Comparison of ENCODE assay signal across 11 cellular contexts in the genomic region with DNA sequence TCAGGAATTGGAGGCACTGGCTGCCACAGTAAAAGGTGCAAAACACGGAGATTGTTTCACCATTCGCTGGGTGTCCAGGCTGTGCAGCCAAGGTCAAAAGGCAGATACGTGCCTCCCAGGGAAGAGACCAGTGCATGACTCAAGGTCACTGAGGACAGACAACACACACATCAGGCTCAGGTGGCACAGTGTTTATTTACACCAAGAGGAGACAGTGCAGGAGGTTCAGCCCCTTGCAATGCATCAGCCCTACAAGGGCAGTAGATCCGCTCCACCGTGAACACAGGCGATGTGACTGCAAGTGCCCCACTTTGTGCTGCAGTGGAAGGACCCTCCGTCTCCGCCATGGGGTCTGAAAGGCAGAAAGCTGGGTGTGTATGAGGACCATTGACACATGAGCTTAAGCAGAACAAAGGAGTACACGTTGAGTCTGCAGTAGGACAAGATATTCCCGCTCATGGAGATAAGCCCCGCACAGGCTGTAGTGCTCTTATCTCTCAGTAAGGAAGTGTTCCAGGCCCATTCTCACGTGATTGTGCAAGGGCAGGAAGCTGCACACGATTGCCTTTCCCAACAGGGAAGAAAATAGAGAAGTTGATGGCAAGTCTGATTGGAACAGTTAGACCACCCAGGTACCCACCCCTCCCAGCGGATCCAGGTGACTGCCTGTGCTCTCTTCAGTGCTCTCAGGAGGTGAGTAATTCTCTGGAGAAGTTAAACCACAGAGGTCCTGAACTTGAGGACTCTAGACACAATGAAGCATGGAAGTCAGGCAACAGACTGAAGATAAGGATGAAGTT. TPM values are rescaled to one million over a fixed set of nuclear protein-coding genes. Genes with fewer than 3 reads are reported as not detected.
DNase-seq lines count a peak whose midpoint lies in the region; ATAC-seq and TF ChIP-seq lines count a peak whose summit lies in the region.
"Had no signal": no experiment of that assay in that cellular context is flagged by ENCODE, and none has a peak within 500 bp of the region (broad histone marks: within the 10 kb centered on the region; RNA-seq: fewer than 3 reads in every experiment).

No MANE protein-coding gene starts in this region.

- no peak overlapping the region for H3K9ac ChIP-seq in skeletal muscle satellite cell (ENCODE audit: low read depth, low read length)

- H3K36me3 ChIP-seq in heart left ventricle (peaks cover 0 to 9% (median 7%) of the 10 kb centered on the region in 9 donors), skeletal muscle satellite cell (ENCODE audit: insufficient read depth, low read length) (peaks cover 18% of the 10 kb centered on the region)

- 30 to 38% (median 37%) methylated on average over 9 to 14 of the region's 14 CpGs for WGBS in heart left ventricle, 4 donors

- no peaks in the 10 kb centered on the region for H3K9me3 ChIP-seq in heart left ventricle
- H3K9me3 ChIP-seq in skeletal muscle satellite cell (replicated peaks; ENCODE audit: low read length) = peaks cover 5% of the 10 kb centered on the region
- H3K9me3 ChIP-seq: stomach had no signal

- intact Hi-C loops in heart left ventricle (cut with DNase I) = loop anchor here in 5 of 10 donors (2.0 to 10.0 kb wide), 6 partner anchors 35 to 60 kb away; partner anchors contain the start of gene QSOX1 (in 1 of the 5)

- peak; percentile 67 for DNase-seq in HS-5 (ENCODE audit: low read depth)
- DNase-seq in SK-N-DZ (ENCODE audit: low spot score) = peak; percentile 31
- peak in 4 of 5 donors; percentile 17 to 59 (median 32) for DNase-seq in heart left ventricle
- DNase-seq in iPS-NIHi7 (ENCODE audit: extremely low spot score) = no peak
- no peak for DNase-seq in NCI-H1436 treated with DMSO at 0.1 percent for 48 hours (lab: John Stamatoyannopoulos, UW)
- DNase-seq: activated CD4-positive, alpha-beta T cell treated with anti-CD3 and anti-CD28 coated beads for 36 hours; activated effector memory CD4-positive, alpha-beta T cell treated with Interleukin-2 at 50 U/mL for 16 hours; DMS79; stomach had no signal

- TF ChIP-seq POLR2A in heart left ventricle (IDR thresholded peaks at IDR 0.05) = no peak

- peak overlapping the region; percentile 41 for H3K4me2 ChIP-seq in skeletal muscle satellite cell (ENCODE audit: low read length)

- ATAC-seq in heart left ventricle (peak; percentile 72 to 90 (median 82)), GM19035 (IDR thresholded peaks at IDR 0.05; ENCODE audit: unreplicated experiment) (no peak)
- ATAC-seq: activated CD4-positive, alpha-beta T cell treated with anti-CD3 and anti-CD28 coated beads for 36 hours had no signal

- H3K27me3 ChIP-seq in heart left ventricle (no peaks in the 10 kb centered on the region), skeletal muscle satellite cell (ENCODE audit: control insufficient read depth, insufficient read depth, low read length) (no peaks in the 10 kb centered on the region)
- H3K27me3 ChIP-seq: stomach had no signal

- H3K27ac ChIP-seq in heart left ventricle = peak overlapping the region in 3 of 12 donors; percentile 11 to 49 (median 40)
- H3K27ac ChIP-seq: stomach had no signal

- H3K4me3 ChIP-seq in heart left ventricle (no peak overlapping the region), skeletal muscle satellite cell (ENCODE audit: low read length) (peak overlapping the region; percentile 4)
- H3K4me3 ChIP-seq: stomach had no signal

- peaks cover 0 to 42% (median 20%) of the 10 kb centered on the region in 12 donors for H3K4me1 ChIP-seq in heart left ventricle
- peaks cover 14% of the 10 kb centered on the region for H3K4me1 ChIP-seq in skeletal muscle satellite cell (ENCODE audit: control insufficient read depth, insufficient read depth, low read length)

- no peak for TF ChIP-seq CTCF in heart left ventricle (IDR thresholded peaks at IDR 0.05)

RNA-seq across cellular contexts. Expression of gene QSOX1, which starts 37.5 kb away (rescaled TPM):
- 26.7 and 41.3 TPM in 2 replicates for polyA plus RNA-seq in SK-N-DZ (2014; cell fraction: cytosol; rRNA removed)
- 26.5 and 27.6 TPM in 2 replicates for polyA plus RNA-seq in SK-N-DZ (2014; cell fraction: nucleus; rRNA removed)
- 100 to 1,000 TPM in 6 of 9 donors, 10 to 100 TPM in 3; 62.3 to 250 (median 122) TPM for total RNA-seq in heart left ventricle
- polyA plus RNA-seq in heart left ventricle = 100 to 1,000 TPM in 1 of 2 donors, 10 to 100 TPM in 1; 63.2 to 181 TPM
- 156 and 172 TPM in 2 replicates for total RNA-seq in skeletal muscle satellite cell (2012; rRNA removed)

Comparison
In these comparisons a context has a peak if more than half of its experiments do, and no peak if none do; other contexts are left out.
1. DNase-seq: peak in HS-5 (single experiment), SK-N-DZ (single experiment) and heart left ventricle (4 of 5); none in iPS-NIHi7 (single experiment) and NCI-H1436 treated with DMSO at 0.1 percent for 48 hours (single experiment).